ENCODE assay signal across 14 cellular contexts in genomic region chr11:72189448-72190250, GRCh38. TPM values are rescaled to one million over a fixed set of nuclear protein-coding genes. Genes with fewer than 3 reads are reported as not detected.
A peak's percentile ranks its signal among the peaks of the same experiment; 100 is the strongest.
DNase-seq lines count a peak whose midpoint lies in the region; TF ChIP-seq lines count a peak whose summit lies in the region.
"Had no signal": no experiment of that assay in that cellular context is flagged by ENCODE, and none has a peak within 500 bp of the region (broad histone marks: within the 10 kb centered on the region; RNA-seq: fewer than 3 reads in every experiment).

No MANE protein-coding gene starts in this region.

- H3K9me3 ChIP-seq in Caco-2 (no peaks in the 10 kb centered on the region), endodermal cell (ENCODE audit: control insufficient read depth, low read length) (no peaks in the 10 kb centered on the region), MM.1S (replicated peaks; ENCODE audit: insufficient read depth, low read length) (no peaks in the 10 kb centered on the region), sigmoid colon (no peaks in the 10 kb centered on the region)
- H3K9me3 ChIP-seq: BLaER1 treated with 17β-estradiol and CSF1 and Interleukin-3, amounts not matched to agents 10 nM and 100 nM; vagina had no signal

- H3K9me3 Mint-ChIP-seq in Caco-2 (ENCODE audit: unreplicated experiment) (no peaks in the 10 kb centered on the region), endodermal cell (no peaks in the 10 kb centered on the region)
- H3K9me3 Mint-ChIP-seq: activated T-cell treated with anti-CD3 and anti-CD28 coated beads, Interleukin-2, amount 50 U/mL, for 4 hours; natural killer cell treated with Interleukin-12 subunit alpha and Interleukin-12 subunit beta and Interleukin-15 and Interleukin-18, amount 100 ng/mL, for 72 hours had no signal

- H3K4me2 ChIP-seq in MM.1S (ENCODE audit: low read depth, low read length), result no peak overlapping the region

- TSS peak; percentile 13 for BruUV-seq in Caco-2 (replicated peaks; lab: Mats Ljungman, UMichigan)

- CTCF ChIA-PET in Caco-2 (lab: Charles Lee), result interaction anchor here (0.5 to 1.5 kb wide), 6 partner anchors 13 to 485 kb away, joined by 3 to 6 read pairs (median 3); no protein-coding TSS in a partner anchor

- no peaks in the 10 kb centered on the region for H3K27me3 ChIP-seq in Caco-2 (replicated peaks; ENCODE audit: control insufficient read depth, insufficient read depth, low read length)
- H3K27me3 ChIP-seq in endodermal cell (ENCODE audit: control insufficient read depth, insufficient read depth, low read length, poor library complexity, severe bottlenecking), result no peaks in the 10 kb centered on the region
- no peaks in the 10 kb centered on the region for H3K27me3 ChIP-seq in MM.1S (replicated peaks; ENCODE audit: insufficient read depth, low read length)
- H3K27me3 ChIP-seq in sigmoid colon, result no peaks in the 10 kb centered on the region
- H3K27me3 ChIP-seq: BLaER1 treated with 17β-estradiol and CSF1 and Interleukin-3, amounts not matched to agents 10 nM and 100 nM; vagina had no signal

- H2AFZ ChIP-seq in MM.1S (ENCODE audit: low read length), result no peak overlapping the region

- DNase-seq in Caco-2, result peak; percentile 77 to 88
- DNase-seq in NCI-H1417 (lab: John Stamatoyannopoulos, UW), result peak; percentile 15 to 86 (median 62)
- peak; percentile 89 for DNase-seq in endodermal cell
- peak; percentile 64 for DNase-seq in medulla oblongata (ENCODE audit: extremely low spot score)
- no peak for DNase-seq in MM.1S
- DNase-seq in GOT3 (lab: John Stamatoyannopoulos, UW), result no peak
- DNase-seq in GM20000 (ENCODE audit: low spot score), result no peak
- DNase-seq in sigmoid colon, result no peak
- DNase-seq: activated T-cell treated with anti-CD3 and anti-CD28 coated beads, Interleukin-2, amount 50 U/mL, for 4 hours; IMR-90 had no signal

- H3F3A ChIP-seq in MM.1S (ENCODE audit: insufficient read depth, low read length), result no peaks in the 10 kb centered on the region

- no peaks in the 10 kb centered on the region for H3K36me3 Mint-ChIP-seq in Caco-2 (ENCODE audit: insufficient read depth, unreplicated experiment)
- no peaks in the 10 kb centered on the region for H3K36me3 Mint-ChIP-seq in endodermal cell (ENCODE audit: low read depth)
- H3K36me3 Mint-ChIP-seq: natural killer cell treated with Interleukin-12 subunit alpha and Interleukin-12 subunit beta and Interleukin-15 and Interleukin-18, amount 100 ng/mL, for 72 hours had no signal

- POLR2A ChIA-PET in Caco-2 (lab: Charles Lee), result interaction anchor here (0.6 to 1.6 kb wide), 3 partner anchors 53 to 348 kb away, joined by 4 to 5 read pairs (median 4); partner anchors contain the start of gene ANAPC15

- H3K79me2 ChIP-seq in MM.1S (ENCODE audit: low read length), result no peaks in the 10 kb centered on the region

- H3K27ac ChIP-seq in endodermal cell (ENCODE audit: low read depth, low read length) (no peak overlapping the region), MM.1S (ENCODE audit: low read length) (no peak overlapping the region), sigmoid colon (no peak overlapping the region)
- H3K27ac ChIP-seq: BLaER1 treated with 17β-estradiol and CSF1 and Interleukin-3, amounts not matched to agents 10 nM and 100 nM; vagina had no signal

- no peak for TF ChIP-seq CTCF in Caco-2 (IDR thresholded peaks at IDR 0.05; ENCODE audit: insufficient read depth in 1 of 2, low read depth in 1 of 2, low read length in 1 of 2, severe bottlenecking in 1 of 2, unreplicated experiment in 1 of 2)
- TF ChIP-seq CTCF in endodermal cell (conservative IDR thresholded peaks at IDR 0.05), result no peak
- TF ChIP-seq CTCF in MM.1S (IDR thresholded peaks at IDR 0.05; ENCODE audit: low read length), result no peak
- TF ChIP-seq CTCF in GM20000 (IDR thresholded peaks at IDR 0.05; ENCODE audit: extremely low read depth, missing control alignments), result no peak
- no peak for TF ChIP-seq CTCF in sigmoid colon (IDR thresholded peaks at IDR 0.05)

- H3K4me3 Mint-ChIP-seq in Caco-2 (ENCODE audit: unreplicated experiment), result peak overlapping the region; percentile 27
- peak overlapping the region; percentile 40 for H3K4me3 Mint-ChIP-seq in endodermal cell
- H3K4me3 Mint-ChIP-seq: activated T-cell treated with anti-CD3 and anti-CD28 coated beads, Interleukin-2, amount 50 U/mL, for 4 hours; natural killer cell treated with Interleukin-12 subunit alpha and Interleukin-12 subunit beta and Interleukin-15 and Interleukin-18, amount 100 ng/mL, for 72 hours had no signal

- H3K9me2 ChIP-seq in MM.1S (replicated peaks; ENCODE audit: insufficient read depth, low read length), result no peaks in the 10 kb centered on the region

- TF ChIP-seq EP300 in sigmoid colon (IDR thresholded peaks at IDR 0.05), result no peak

- H3K9ac ChIP-seq in endodermal cell (ENCODE audit: extremely low read depth, low read length, poor library complexity, severe bottlenecking) (no peak overlapping the region), MM.1S (ENCODE audit: low read length) (no peak overlapping the region)
- H3K9ac ChIP-seq: BLaER1 treated with 17β-estradiol and CSF1 and Interleukin-3, amounts not matched to agents 10 nM and 100 nM had no signal

- 68 to 80% methylated on average over 2 to 3 of the region's 3 CpGs for WGBS in endodermal cell (ENCODE audit: insufficient coverage in 1 of 2, insufficient read length in 1 of 2), 2 experiments
- WGBS in sigmoid colon, 2 donors, result 43 to 57% methylated on average over 3 of the region's 3 CpGs

- H3K27ac Mint-ChIP-seq in Caco-2 (ENCODE audit: unreplicated experiment) (peak overlapping the region; percentile 93), endodermal cell (peak overlapping the region; percentile 97)

- H3K4me1 Mint-ChIP-seq in Caco-2 (ENCODE audit: low read depth, unreplicated experiment), result peaks cover 23% of the 10 kb centered on the region
- peaks cover 34% of the 10 kb centered on the region for H3K4me1 Mint-ChIP-seq in endodermal cell

- H3K27me3 Mint-ChIP-seq in Caco-2 (ENCODE audit: insufficient read depth, unreplicated experiment) (no peaks in the 10 kb centered on the region), endodermal cell (ENCODE audit: insufficient read depth) (no peaks in the 10 kb centered on the region)
- H3K27me3 Mint-ChIP-seq: natural killer cell treated with Interleukin-12 subunit alpha and Interleukin-12 subunit beta and Interleukin-15 and Interleukin-18, amount 100 ng/mL, for 72 hours had no signal

- no peak for TF ChIP-seq POLR2A in sigmoid colon (IDR thresholded peaks at IDR 0.05)

- intact Hi-C loops in Caco-2 (cut with micrococcal nuclease; ENCODE audit: unreplicated experiment) (no loop called here), sigmoid colon (cut with DNase I) (loop anchor here (10.0 kb wide), 1 partner anchor 45 kb away; no protein-coding TSS in a partner anchor)

- no peak overlapping the region for H3K4me3 ChIP-seq in Caco-2 (ENCODE audit: low read depth, low read length)
- H3K4me3 ChIP-seq in endodermal cell (ENCODE audit: low read length), result no peak overlapping the region
- H3K4me3 ChIP-seq in MM.1S (ENCODE audit: low read length), result no peak overlapping the region
- H3K4me3 ChIP-seq in sigmoid colon, result no peak overlapping the region
- H3K4me3 ChIP-seq: BLaER1 treated with 17β-estradiol and CSF1 and Interleukin-3, amounts not matched to agents 10 nM and 100 nM; vagina had no signal

- H3K4me1 ChIP-seq in Caco-2 (peaks cover 34% of the 10 kb centered on the region), endodermal cell (ENCODE audit: control insufficient read depth, insufficient read depth, low read length) (peaks cover 17% of the 10 kb centered on the region), MM.1S (ENCODE audit: low read length) (no peaks in the 10 kb centered on the region), sigmoid colon (no peaks in the 10 kb centered on the region)
- H3K4me1 ChIP-seq: vagina had no signal

- H3K36me3 ChIP-seq in Caco-2 (ENCODE audit: control insufficient read depth, insufficient read depth, low read length) (no peaks in the 10 kb centered on the region), endodermal cell (ENCODE audit: control insufficient read depth, insufficient read depth, low read length) (no peaks in the 10 kb centered on the region), MM.1S (replicated peaks; ENCODE audit: insufficient read depth, low read length) (no peaks in the 10 kb centered on the region), sigmoid colon (no peaks in the 10 kb centered on the region)
- H3K36me3 ChIP-seq: BLaER1 treated with 17β-estradiol and CSF1 and Interleukin-3, amounts not matched to agents 10 nM and 100 nM; vagina had no signal

- no peaks in the 10 kb centered on the region for H4K20me1 ChIP-seq in MM.1S (ENCODE audit: insufficient read depth, low read length)
- H4K20me1 ChIP-seq: BLaER1 treated with 17β-estradiol and CSF1 and Interleukin-3, amounts not matched to agents 10 nM and 100 nM had no signal

RNA-seq across cellular contexts. Expression of gene FOLR1, which starts 2.3 kb away (rescaled TPM):
- total RNA-seq in Caco-2 (2022) (65.9 and 93.4 TPM in 2 replicates), endodermal cell (10 to 100 TPM; 13.8 to 19.3 TPM), sigmoid colon (under 1 TPM in 1 of 4 donors, not detected in 3; 0.71 TPM)
- 5.8 TPM for polyA plus RNA-seq in endodermal cell (2013, experiment 1 of 2)
- 4.8 TPM for polyA plus RNA-seq in endodermal cell (2013, experiment 2 of 2)
- polyA plus RNA-seq in sigmoid colon, result under 1 TPM in 1 of 3 donors, not detected in 2; 0.15 TPM
- total RNA-seq: IMR-90; natural killer cell treated with Interleukin-12 subunit alpha and Interleukin-12 subunit beta and Interleukin-15 and Interleukin-18, amount 100 ng/mL, for 72 hours; NCI-H460; vagina had no signal

RNA-seq across cellular contexts. Expression of gene FOLR2, which starts 26.9 kb away (rescaled TPM):
- total RNA-seq in Caco-2 (2022), result not detected in 2 replicates
- total RNA-seq in endodermal cell, result not detected
- not detected for polyA plus RNA-seq in endodermal cell (2013, experiment 1 of 2)
- polyA plus RNA-seq in endodermal cell (2013, experiment 2 of 2), result not detected
- total RNA-seq in sigmoid colon, result 10 to 100 TPM; 14.7 to 61.7 (median 42.9) TPM
- 10 to 100 TPM; 14.1 to 27.0 (median 17.4) TPM for polyA plus RNA-seq in sigmoid colon
- total RNA-seq: activated T-cell treated with anti-CD3 and anti-CD28 coated beads, Interleukin-2, amount 50 U/mL, for 4 hours; IMR-90; natural killer cell treated with Interleukin-12 subunit alpha and Interleukin-12 subunit beta and Interleukin-15 and Interleukin-18, amount 100 ng/mL, for 72 hours; NCI-H460 had no signal
- polyA plus RNA-seq: IMR-90 had no signal

RNA-seq across cellular contexts. Expression of gene INPPL1, which starts 34.9 kb away (rescaled TPM):
- total RNA-seq in Caco-2 (2022) (393 and 396 TPM in 2 replicates), endodermal cell (100 to 1,000 TPM; 230 to 325 TPM), sigmoid colon (100 to 1,000 TPM in 1 of 4 donors, 10 to 100 TPM in 3; 66.6 to 195 (median 77.5) TPM)
- polyA plus RNA-seq in endodermal cell (2013, experiment 1 of 2), result 149 TPM
- 148 TPM for polyA plus RNA-seq in endodermal cell (2013, experiment 2 of 2)
- polyA plus RNA-seq in sigmoid colon, result 10 to 100 TPM; 30.0 to 96.5 (median 32.6) TPM

RNA-seq across cellular contexts. Expression of gene FOLR3, which starts 54.1 kb away (rescaled TPM):
- total RNA-seq in Caco-2 (2022) (not detected in 2 replicates), endodermal cell (not detected), sigmoid colon (not detected)
- not detected for polyA plus RNA-seq in endodermal cell (2013, experiment 1 of 2)
- not detected for polyA plus RNA-seq in endodermal cell (2013, experiment 2 of 2)
- polyA plus RNA-seq in sigmoid colon, result under 1 TPM in 1 of 3 donors, not detected in 2; 0.16 TPM
- total RNA-seq: activated T-cell treated with anti-CD3 and anti-CD28 coated beads, Interleukin-2, amount 50 U/mL, for 4 hours; natural killer cell treated with Interleukin-12 subunit alpha and Interleukin-12 subunit beta and Interleukin-15 and Interleukin-18, amount 100 ng/mL, for 72 hours; NCI-H460; vagina had no signal

RNA-seq across cellular contexts. Expression of gene PHOX2A, which starts 54.3 kb away (rescaled TPM):
- total RNA-seq in Caco-2 (2022), result not detected in 2 replicates
- total RNA-seq in endodermal cell, result under 1 TPM in 1 of 2 donors, not detected in 1; 0.92 TPM
- polyA plus RNA-seq in endodermal cell (2013, experiment 1 of 2), result 1.7 TPM
- 1.9 TPM for polyA plus RNA-seq in endodermal cell (2013, experiment 2 of 2)
- total RNA-seq in sigmoid colon, result 1 to 10 TPM in 1 of 4 donors, under 1 TPM in 2, not detected in 1; 0.41 to 2.9 (median 0.82) TPM
- 1 to 10 TPM in 1 of 3 donors, not detected in 2; 1.7 TPM for polyA plus RNA-seq in sigmoid colon
- total RNA-seq: activated T-cell treated with anti-CD3 and anti-CD28 coated beads, Interleukin-2, amount 50 U/mL, for 4 hours; IMR-90; natural killer cell treated with Interleukin-12 subunit alpha and Interleukin-12 subunit beta and Interleukin-15 and Interleukin-18, amount 100 ng/mL, for 72 hours; NCI-H460 had no signal
- polyA plus RNA-seq: IMR-90 had no signal

Comparison
In these comparisons a context has a peak if more than half of its experiments do, and no peak if none do; other contexts are left out.
1. DNase-seq: peak in Caco-2 (2 of 2), NCI-H1417 (3 of 3), endodermal cell (single experiment) and medulla oblongata (single experiment); none in MM.1S (single experiment), GOT3 (single experiment), GM20000 (single experiment) and sigmoid colon (single experiment).
2. RNA of gene FOLR1, which starts 2.3 kb away (total RNA-seq): 65.9 to 93.4 TPM in Caco-2 and 13.8 to 19.3 TPM in endodermal cell; 0.71 TPM in sigmoid colon; every median in the first group is over 4 times any median in the second.
3. RNA of gene FOLR2, which starts 26.9 kb away (total RNA-seq): 14.7 to 61.7 TPM in sigmoid colon; not detected in Caco-2 and not detected in endodermal cell; every median in the first group is over 10 times any median in the second.